In the genomic region with DNA sequence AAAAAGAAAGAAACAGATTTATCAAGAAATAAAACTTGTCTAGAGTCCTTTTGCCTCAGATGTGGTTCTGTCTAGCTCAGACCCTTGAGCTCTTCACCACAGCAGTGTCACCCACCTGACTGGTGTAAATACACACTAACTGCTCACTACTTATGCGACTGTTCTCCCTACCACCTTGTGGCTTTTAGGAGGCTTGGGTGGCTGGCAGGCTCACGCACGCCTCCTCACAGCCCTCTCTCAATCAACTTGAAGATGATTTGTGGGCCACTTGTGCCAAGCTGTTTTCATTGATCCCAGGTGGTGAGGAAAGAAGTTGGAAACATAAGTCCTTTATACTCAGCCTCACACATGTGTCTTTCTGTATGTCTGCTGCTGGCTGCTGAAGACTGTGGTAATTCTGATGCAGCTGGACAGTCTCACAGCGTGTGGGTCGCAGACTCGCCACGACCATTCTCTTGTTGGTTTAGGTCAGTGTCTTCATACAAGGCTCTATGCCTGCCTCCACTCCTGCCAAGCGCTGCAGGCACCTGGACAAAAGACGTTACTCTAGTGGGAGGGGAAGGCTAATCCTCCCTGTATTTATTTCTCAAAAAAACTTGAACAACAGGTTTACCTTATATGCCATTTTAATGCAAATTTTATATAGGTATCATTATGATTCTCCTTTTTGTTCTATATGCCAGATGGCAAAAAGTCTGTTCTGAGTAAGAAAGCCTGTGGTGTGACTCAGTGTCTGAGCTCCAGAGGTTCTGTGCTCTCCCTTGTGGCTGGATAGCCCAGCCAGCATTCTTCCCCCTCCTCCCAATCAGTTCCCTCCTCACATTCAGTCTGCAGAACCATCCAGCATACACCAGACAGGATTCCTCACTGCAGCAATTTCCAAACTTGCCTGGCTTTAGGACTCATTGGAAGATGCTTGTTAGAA, we compare ENCODE assay signal across 8 cellular contexts.
A peak's percentile ranks its signal among the peaks of the same experiment; 100 is the strongest.
DNase-seq lines count a peak whose midpoint lies in the region; TF ChIP-seq lines count a peak whose summit lies in the region.

No MANE protein-coding gene starts in this region.

- no peaks in the 10 kb centered on the region for H3K27me3 ChIP-seq in HAP-1 (ENCODE audit: low read depth)

- peak; percentile 18 for TF ChIP-seq CTCF in fibroblast of the aortic adventitia (IDR thresholded peaks at IDR 0.05; ENCODE audit: insufficient read depth, low read length)

- no peaks in the 10 kb centered on the region for H3K36me3 ChIP-seq in HAP-1 (replicated peaks)
- H3K36me3 ChIP-seq in SK-N-MC (ENCODE audit: insufficient read depth, low read length) = no peaks in the 10 kb centered on the region

- H3K4me1 ChIP-seq in HAP-1 = peaks cover 35% of the 10 kb centered on the region

- DNase-seq in ACHN (peak; percentile 89), HAP-1 (ENCODE audit: low spot score in 2 of 2) (peak; percentile 76 to 90), SK-N-MC (ENCODE audit: low read depth, low spot score) (no peak), fibroblast of the aortic adventitia (ENCODE audit: low read depth) (peak; percentile 90), skeletal muscle cell (ENCODE audit: low read depth) (peak; percentile 77), DMS153 treated with DMSO at 0.1 percent for 48 hours (lab: John Stamatoyannopoulos, UW; ENCODE audit: unreplicated experiment) (no peak), GF-D8 (lab: John Stamatoyannopoulos, UW) (no peak), NCI-H2081 treated with DMSO at 0.1 percent for 48 hours (lab: John Stamatoyannopoulos, UW) (no peak)

- in situ Hi-C loops in ACHN (cut with HindIII; ENCODE audit: low pct_ligation_motif_present, low pct_unique_long_range_greater_than_20kb, low sequenced_read_pairs) = no loop called here
- in situ Hi-C loops in HAP-1 (cut with MboI; ENCODE audit: low sequenced_read_pairs) = loop anchor here (10.0 kb wide), 1 partner anchor 116 kb away; a partner anchor contains a TSS

- H3K9ac ChIP-seq in SK-N-MC (ENCODE audit: insufficient read length) = no peak overlapping the region

- peak overlapping the region; percentile 4; the same call in 1 of the 2 replicates for H3K27ac ChIP-seq in SK-N-MC

- H3K4me3 ChIP-seq in HAP-1 = no peak overlapping the region
- H3K4me3 ChIP-seq in SK-N-MC = no peak overlapping the region
- no peak overlapping the region for H3K4me3 ChIP-seq in fibroblast of the aortic adventitia (ENCODE audit: low read depth, low read length)
- H3K4me3 ChIP-seq in skeletal muscle cell (ENCODE audit: low read depth, low read length) = peak overlapping the region; percentile 11

- H3K9me3 ChIP-seq in HAP-1 (no peaks in the 10 kb centered on the region), SK-N-MC (ENCODE audit: low read depth, low read length) (no peaks in the 10 kb centered on the region)

Comparison
In these comparisons a context has a peak if more than half of its experiments do, and no peak if none do; other contexts are left out.
1. DNase-seq: peak in ACHN (single experiment), HAP-1 (2 of 2), fibroblast of the aortic adventitia (single experiment) and skeletal muscle cell (single experiment); none in SK-N-MC (single experiment), DMS153 treated with DMSO at 0.1 percent for 48 hours (single experiment), GF-D8 (single experiment) and NCI-H2081 treated with DMSO at 0.1 percent for 48 hours (single experiment).